8 cellular contexts compared by ENCODE assay signal in the genomic region with DNA sequence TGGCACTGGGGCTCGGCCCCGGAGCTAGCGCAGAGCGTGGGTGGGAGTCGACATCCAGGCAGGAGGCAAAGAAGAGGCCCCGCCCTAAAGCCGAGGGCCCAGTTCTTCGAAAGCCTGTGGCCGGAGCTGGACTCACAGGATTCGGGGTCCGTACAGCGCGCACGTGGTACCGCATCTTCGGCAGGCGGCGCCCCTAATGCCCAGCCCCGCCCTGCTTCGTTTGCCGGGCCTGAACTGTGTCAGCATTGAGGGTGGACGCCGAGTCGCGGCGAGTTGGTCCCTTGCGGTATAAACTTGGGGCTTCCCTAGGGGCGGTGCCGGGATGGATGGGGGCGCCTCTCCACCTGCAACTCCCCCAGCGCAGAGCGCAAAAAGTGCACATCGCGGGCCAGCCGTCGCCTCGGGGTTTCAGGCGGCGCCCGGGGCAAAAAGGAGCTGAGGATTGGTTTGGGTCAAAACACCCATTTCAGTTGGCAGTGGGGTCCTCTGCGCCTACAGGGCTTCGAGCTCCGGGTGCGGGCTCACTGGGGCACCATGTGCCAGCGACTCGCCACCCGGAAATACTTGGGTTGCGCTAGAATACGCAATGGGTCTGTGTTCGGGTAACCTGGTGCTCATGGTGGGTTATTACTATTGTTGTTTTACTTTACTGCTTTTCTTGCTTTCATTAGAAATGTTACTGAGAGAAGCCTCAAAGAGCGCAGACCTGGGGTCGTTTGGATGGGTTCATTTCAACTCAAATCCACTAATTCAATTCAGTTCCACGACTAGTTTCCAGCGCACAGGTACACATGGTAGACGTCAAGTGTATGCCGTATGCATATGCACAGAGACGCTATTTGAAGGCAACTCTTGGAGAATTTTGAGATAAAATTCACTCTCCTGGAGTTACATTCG. TPM values are rescaled to one million over a fixed set of nuclear protein-coding genes. Genes with fewer than 3 reads are reported as not detected.
DNase-seq lines count a peak whose midpoint lies in the region; ATAC-seq and TF ChIP-seq lines count a peak whose summit lies in the region.

No MANE protein-coding gene starts in this region.

- H3K27me3 ChIP-seq in esophagus muscularis mucosa (peaks cover 7 to 100% (median 68%) of the 10 kb centered on the region in 4 donors), rectal smooth muscle tissue (ENCODE audit: control insufficient read depth, insufficient read depth, low read length) (peaks cover 44% of the 10 kb centered on the region)

- no peaks in the 10 kb centered on the region for H3K36me3 ChIP-seq in esophagus muscularis mucosa
- no peaks in the 10 kb centered on the region for H3K36me3 ChIP-seq in rectal smooth muscle tissue (ENCODE audit: control insufficient read depth, insufficient read depth, low read length)

- no peak for TF ChIP-seq CTCF in GM12865 (IDR thresholded peaks at IDR 0.05; ENCODE audit: insufficient read depth, low read depth, low read length, missing control alignments)
- TF ChIP-seq CTCF in esophagus muscularis mucosa (IDR thresholded peaks at IDR 0.05) = no peak

- intact Hi-C loops in esophagus muscularis mucosa (cut with DNase I) = no loop called here

- no peak for TF ChIP-seq EP300 in esophagus muscularis mucosa (IDR thresholded peaks at IDR 0.05)

- H3K4me3 ChIP-seq in GM12865 (ENCODE audit: low read depth, low read length) (peak overlapping the region; percentile 87), esophagus muscularis mucosa (peak overlapping the region; percentile 53 to 64 (median 56)), rectal smooth muscle tissue (ENCODE audit: low read length) (peak overlapping the region; percentile 77)

- no peaks in the 10 kb centered on the region for H3K9me3 ChIP-seq in esophagus muscularis mucosa

- TF ChIP-seq POLR2A in esophagus muscularis mucosa (IDR thresholded peaks at IDR 0.05; ENCODE audit: low read depth) = no peak

- WGBS in esophagus muscularis mucosa = 7% methylated on average over 37 of the region's 58 CpGs

- H3K9ac ChIP-seq in rectal smooth muscle tissue (ENCODE audit: low read length) = no peak overlapping the region

- DNase-seq in GM12865 (ENCODE audit: low read depth) (peak; percentile 70), NCI-H146 (lab: John Stamatoyannopoulos, UW) (peak; percentile 80), esophagus muscularis mucosa (ENCODE audit: extremely low spot score) (no peak), SK-N-DZ (ENCODE audit: low spot score) (no peak), OCI-M1 (lab: John Stamatoyannopoulos, UW) (no peak), DMS79 (lab: John Stamatoyannopoulos, UW) (no peak)

- no peak for ATAC-seq in GM21737 (IDR thresholded peaks at IDR 0.05; ENCODE audit: unreplicated experiment)

- H3K27ac ChIP-seq in esophagus muscularis mucosa (replicated peaks in 1 of 4) (no peak overlapping the region), rectal smooth muscle tissue (ENCODE audit: low read depth, low read length) (no peak overlapping the region)

- peaks cover 39 to 48% (median 45%) of the 10 kb centered on the region in 4 donors for H3K4me1 ChIP-seq in esophagus muscularis mucosa
- H3K4me1 ChIP-seq in rectal smooth muscle tissue (ENCODE audit: control insufficient read depth, insufficient read depth, low read length) = peaks cover 7% of the 10 kb centered on the region

RNA-seq across cellular contexts. Expression of a gene that starts 3.9 kb away (rescaled TPM):
- total RNA-seq in esophagus muscularis mucosa = under 1 TPM in 1 of 4 donors, not detected in 3; 0.17 TPM
- polyA plus RNA-seq in SK-N-DZ (2014; cell fraction: cytosol; rRNA removed) = 5.1 TPM in 2 replicates
- polyA plus RNA-seq in SK-N-DZ (2014; cell fraction: nucleus; rRNA removed) = 3.2 and 4.9 TPM in 2 replicates

Comparison
In these comparisons a context has a peak if more than half of its experiments do, and no peak if none do; other contexts are left out.
1. DNase-seq: peak in GM12865 (single experiment) and NCI-H146 (single experiment); none in esophagus muscularis mucosa (single experiment), SK-N-DZ (single experiment), OCI-M1 (single experiment) and DMS79 (single experiment).
2. Peak in every context shown above with its lines, with median percentiles within 50 percentile points of each other: H3K4me3 ChIP-seq.